Comparison of ENCODE assay signal across 8 cellular contexts in the genomic region with DNA sequence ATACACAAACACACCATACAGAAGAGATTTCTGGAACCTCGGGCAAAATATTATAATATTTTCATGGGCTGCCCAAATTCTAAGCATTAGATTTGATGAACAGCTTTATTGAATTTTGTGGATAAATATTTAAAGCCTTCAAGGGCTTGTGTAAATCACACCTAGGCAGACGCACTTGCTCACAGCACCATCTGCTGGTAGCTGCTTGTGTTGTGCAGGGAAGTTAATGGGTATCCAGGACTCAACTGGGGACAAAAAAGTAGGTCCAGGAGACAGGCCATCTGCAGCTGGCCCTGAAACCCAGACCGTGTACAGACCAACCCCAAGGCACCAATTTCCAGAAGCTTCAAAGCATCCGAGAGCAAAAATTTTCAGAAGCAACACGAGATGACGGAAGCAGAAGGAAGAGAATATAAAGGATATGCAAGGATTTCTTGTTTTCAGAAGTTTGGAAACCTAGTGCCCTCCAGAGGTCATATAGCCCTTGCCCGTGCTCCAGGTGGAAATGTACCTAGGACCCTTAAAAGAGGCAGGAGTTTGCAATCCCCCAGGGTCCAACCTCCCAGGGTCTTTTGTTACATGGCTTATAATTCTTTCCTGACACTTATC.
DNase-seq lines count a peak whose midpoint lies in the region; ATAC-seq and TF ChIP-seq lines count a peak whose summit lies in the region.

No MANE protein-coding gene starts in this region.

- H3K27ac ChIP-seq in aorta (ENCODE audit: low read depth in 1 of 2, low read length in 2 of 2), result no peak overlapping the region

- H3K9me3 ChIP-seq in MG63 (no peaks in the 10 kb centered on the region), mucosa of descending colon (no peaks in the 10 kb centered on the region), aorta (ENCODE audit: control insufficient read depth, low read length) (peaks cover 2% of the 10 kb centered on the region)

- WGBS in aorta, 2 donors, result 7 to 9% methylated on average over 7 of the region's 7 CpGs

- H3K27me3 ChIP-seq in MG63 (peaks cover 17% of the 10 kb centered on the region), aorta (ENCODE audit: control insufficient read depth in 1 of 2, insufficient read depth in 2 of 2, low read length in 1 of 2) (no peaks in the 10 kb centered on the region)

- ATAC-seq in GM21528 (IDR thresholded peaks at IDR 0.05; ENCODE audit: low FRiP score, unreplicated experiment), result peak; percentile 68
- peak; percentile 89 for ATAC-seq in mucosa of descending colon
- peak; percentile 66 for ATAC-seq in aorta (ENCODE audit: low FRiP score)
- no peak for ATAC-seq in GM19452 (IDR thresholded peaks at IDR 0.05; ENCODE audit: unreplicated experiment)

- no peak overlapping the region for H3K4me3 ChIP-seq in MG63
- H3K4me3 ChIP-seq in epithelial cell of esophagus (ENCODE audit: low read length), result no peak overlapping the region
- H3K4me3 ChIP-seq in mucosa of descending colon, result no peak overlapping the region
- H3K4me3 ChIP-seq in aorta (ENCODE audit: low read length in 2 of 2), result no peak overlapping the region

- DNase-seq in EL (peak; percentile 31), MG63 (peak; percentile 69), SK-MEL-5 (ENCODE audit: low read depth, low spot score) (peak; percentile 74), epithelial cell of esophagus (ENCODE audit: low read depth) (peak; percentile 75), mucosa of descending colon (peak; percentile 51 to 86 (median 79)), aorta (peak in 1 of 2 donors; percentile 52)

- H3K36me3 ChIP-seq in MG63 (no peaks in the 10 kb centered on the region), mucosa of descending colon (ENCODE audit: low read depth) (no peaks in the 10 kb centered on the region), aorta (ENCODE audit: control insufficient read depth in 1 of 2, insufficient read depth in 2 of 2, low read length in 1 of 2) (no peaks in the 10 kb centered on the region)

- TF ChIP-seq CTCF in epithelial cell of esophagus (IDR thresholded peaks at IDR 0.05; ENCODE audit: insufficient read depth, low read depth, low read length, missing control alignments) (peak; percentile 93), mucosa of descending colon (IDR thresholded peaks at IDR 0.05) (peak; percentile 56)

- in situ Hi-C loops in SK-MEL-5 (cut with HindIII; ENCODE audit: low pct_unique_long_range_greater_than_20kb, low sequenced_read_pairs), result no loop called here

- intact Hi-C loops in mucosa of descending colon (cut with DNase I, micrococcal nuclease), result loop anchor here (5.0 kb wide), 2 partner anchors 720 to 840 kb away; no protein-coding TSS in a partner anchor
- intact Hi-C loops in aorta (cut with DNase I), result loop anchor here in 1 of 2 donors (5.0 kb wide), 1 partner anchor 720 kb away; no protein-coding TSS in a partner anchor

- H3K4me1 ChIP-seq in mucosa of descending colon (ENCODE audit: low read depth), result no peaks in the 10 kb centered on the region
- no peaks in the 10 kb centered on the region for H3K4me1 ChIP-seq in aorta (ENCODE audit: control insufficient read depth in 1 of 2, insufficient read depth in 2 of 2, low read length in 2 of 2)
